In genomic region chr2:62765619-62766376, GRCh38 we compare ENCODE assay signal across 21 cellular contexts.
DNase-seq lines count a peak whose midpoint lies in the region; ATAC-seq, FAIRE-seq and TF ChIP-seq lines count a peak whose summit lies in the region.
"Had no signal": no experiment of that assay in that cellular context is flagged by ENCODE, and none has a peak within 500 bp of the region (broad histone marks: within the 10 kb centered on the region; RNA-seq: fewer than 3 reads in every experiment).

No MANE protein-coding gene starts in this region.

- POLR2A ChIA-PET in A549 (lab: Yijun Ruan, JAX) = no interaction called here
- POLR2A ChIA-PET in IMR-90 (lab: Charles Lee; ENCODE audit: unreplicated experiment) = no interaction called here
- POLR2A ChIA-PET in GM12878 (lab: Charles Lee) = no interaction called here
- POLR2A ChIA-PET in HepG2 (lab: Yijun Ruan, JAX) = no interaction called here

- H3K9me3 ChIP-seq in A549 = peaks cover 10% of the 10 kb centered on the region; the same call in 2 of the 3 replicates
- H3K9me3 ChIP-seq in IMR-90 (ENCODE audit: control insufficient read depth, insufficient read depth, low read length) = no peaks in the 10 kb centered on the region
- H3K9me3 ChIP-seq in GM12878 (replicated peaks; ENCODE audit: control insufficient read depth, insufficient read depth, low read length) = peaks cover 2% of the 10 kb centered on the region; the same call in 1 of the 3 replicates
- H3K9me3 ChIP-seq in HepG2 (ENCODE audit: low read length) = no peaks in the 10 kb centered on the region
- no peaks in the 10 kb centered on the region for H3K9me3 ChIP-seq in thyroid gland
- H3K9me3 ChIP-seq: HAP-1, SJSA1 had no signal

- SMC1A ChIA-PET in GM12878 (lab: Charles Lee; ENCODE audit: uncharacterized antibody, unreplicated experiment) = interaction anchor here (0.6 to 2.9 kb wide), 8 partner anchors 9 to 308 kb away, joined by 3 to 14 read pairs (median 4); no protein-coding TSS in a partner anchor

- in situ Hi-C loops in IMR-90 (cut with MboI; ENCODE audit: low sequenced_read_pairs) = loop anchor here (25.0 kb wide), 1 partner anchor 778 kb away; no protein-coding TSS in a partner anchor
- in situ Hi-C loops in GM12878 (cut with MboI) = no loop called here
- in situ Hi-C loops in HepG2 (cut with HindIII; ENCODE audit: extremely low pct_ligation_motif_present, low pct_unique_long_range_greater_than_20kb) = no loop called here

- dilution Hi-C loops in IMR-90 (cut with HindIII; ENCODE audit: low sequenced_read_pairs, unreplicated experiment) = no loop called here

- TF ChIP-seq POLR2A in A549 (IDR thresholded peaks at IDR 0.05; ENCODE audit: low read length) = no peak
- TF ChIP-seq POLR2A in IMR-90 (IDR thresholded peaks at IDR 0.05; ENCODE audit: low read depth, low read length) = no peak
- no peak for TF ChIP-seq POLR2A in GM12878 (IDR thresholded peaks at IDR 0.05; ENCODE audit: low read depth, low read length)
- no peak for TF ChIP-seq POLR2A in HepG2 (IDR thresholded peaks at IDR 0.05; ENCODE audit: insufficient read depth in 1 of 2, low read depth in 2 of 2, low read length in 2 of 2)
- no peak for TF ChIP-seq POLR2A in GM12892 (IDR thresholded peaks at IDR 0.05; ENCODE audit: low read depth, low read length)
- no peak for TF ChIP-seq POLR2A in thyroid gland (IDR thresholded peaks at IDR 0.05)

- no peak overlapping the region for H3K4ac ChIP-seq in IMR-90 (ENCODE audit: low read depth, low read length)

- no peak for TF ChIP-seq RAD21 in A549 (conservative IDR thresholded peaks at IDR 0.05 in 1 of 2, IDR thresholded peaks at IDR 0.05 in 1 of 2)
- no peak for TF ChIP-seq RAD21 in IMR-90 (IDR thresholded peaks at IDR 0.05; ENCODE audit: low read length)
- no peak for TF ChIP-seq RAD21 in GM12878 (IDR thresholded peaks at IDR 0.05; ENCODE audit: insufficient read depth, low read depth, low read length)
- TF ChIP-seq RAD21 in HepG2 (CRISPR knock-in tag; IDR thresholded peaks at IDR 0.05) = no peak

- FAIRE-seq in A549 (lab: Jason Lieb, UNC) (no peak), GM12878 (lab: Jason Lieb, UNC) (no peak), HepG2 (lab: Jason Lieb, UNC) (no peak), GM12892 (lab: Jason Lieb, UNC) (no peak)

- H2AK5ac ChIP-seq in IMR-90 (ENCODE audit: low read depth, low read length) = no peak overlapping the region

- 89% methylated on average over 3 of the region's 3 CpGs for WGBS in A549 (ENCODE audit: missing lambda C conversion rate)
- WGBS in IMR-90 (ENCODE audit: extremely low coverage in 2 of 2, insufficient read length in 1 of 2), 2 experiments = 100% methylated on average over 1 of the region's 3 CpGs; no CpG with 5 or more reads in 1 of the 2 experiments
- 100% methylated on average over 3 of the region's 3 CpGs for WGBS in GM12878 (ENCODE audit: insufficient coverage, insufficient replicate concordance, low lambda C conversion rate, missing lambda C conversion rate)
- 96% methylated on average over 3 of the region's 3 CpGs for WGBS in HepG2 (ENCODE audit: low lambda C conversion rate)
- WGBS in thyroid gland, 2 donors = 97% methylated on average over 3 of the region's 3 CpGs

- H3K9me1 ChIP-seq in IMR-90 (ENCODE audit: insufficient read depth, low read length) = no peaks in the 10 kb centered on the region

- H4K5ac ChIP-seq in IMR-90 (ENCODE audit: low read depth, low read length) = no peak overlapping the region

- no peak for TF ChIP-seq EP300 in A549 (IDR thresholded peaks at IDR 0.05)
- TF ChIP-seq EP300 in GM12878 (IDR thresholded peaks at IDR 0.05; ENCODE audit: borderline replicate concordance in 1 of 2, control insufficient read depth in 1 of 2, low read depth in 2 of 2, low read length in 2 of 2) = no peak
- no peak for TF ChIP-seq EP300 in HepG2 (IDR thresholded peaks at IDR 0.05; ENCODE audit: low read depth in 2 of 2, low read length in 2 of 2)
- no peak for TF ChIP-seq EP300 in HepG2 (CRISPR knock-in tag; IDR thresholded peaks at IDR 0.05; ENCODE audit: borderline replicate concordance)

- H3K27ac ChIP-seq in A549 (0 out of 6 replicates have a peak overlapping the region, but pooled peaks of 1 of the 2 experiments have one; percentile 7), IMR-90 (ENCODE audit: insufficient read depth, low read length) (no peak overlapping the region), GM12878 (ENCODE audit: control insufficient read depth, insufficient read depth) (no peak overlapping the region), HepG2 (ENCODE audit: extremely low read length, insufficient read depth, low read length) (no peak overlapping the region), thyroid gland (no peak overlapping the region)
- H3K27ac ChIP-seq: BLaER1, SJSA1 had no signal

- peak overlapping the region; percentile 27; the same call in 2 of the 3 replicates for H3K4me2 ChIP-seq in A549
- no peak overlapping the region for H3K4me2 ChIP-seq in IMR-90 (ENCODE audit: low read depth, low read length)
- no peak overlapping the region for H3K4me2 ChIP-seq in GM12878 (ENCODE audit: control insufficient read depth, insufficient read depth)
- no peak overlapping the region for H3K4me2 ChIP-seq in HepG2 (ENCODE audit: low read depth, low read length)
- H3K4me2 ChIP-seq: BLaER1 had no signal

- no peak overlapping the region for H2AK9ac ChIP-seq in IMR-90 (replicated peaks; ENCODE audit: low read depth, low read length, poor library complexity)

- H2BK5ac ChIP-seq in IMR-90 (ENCODE audit: low read depth, low read length, poor library complexity, severe bottlenecking) = no peak overlapping the region

- H4K91ac ChIP-seq in IMR-90 (ENCODE audit: insufficient read depth, low read depth, low read length) = no peak overlapping the region

- no peak overlapping the region for H2BK15ac ChIP-seq in IMR-90 (ENCODE audit: low read depth, low read length)

- H3K56ac ChIP-seq in IMR-90 (ENCODE audit: extremely low read depth, insufficient read depth, low read length) = no peak overlapping the region

- RAD21 ChIA-PET in GM12878 (lab: Charles Lee; ENCODE audit: unreplicated experiment) = interaction anchor here (0.9 to 1.9 kb wide), 2 partner anchors 9 to 308 kb away, joined by 3 to 9 read pairs; no protein-coding TSS in a partner anchor

- ATAC-seq in A549 (no peak; a peak in 1 of 6 replicates), IMR-90 (ENCODE audit: low read depth) (peak; percentile 78), GM12878 (no peak), HepG2 (no peak)
- ATAC-seq: CD8-positive, alpha-beta T cell had no signal

- H3K4me1 ChIP-seq in A549 = peaks cover 46% of the 10 kb centered on the region
- H3K4me1 ChIP-seq in IMR-90 (ENCODE audit: control insufficient read depth, insufficient read depth, low read length) = no peaks in the 10 kb centered on the region
- H3K4me1 ChIP-seq in GM12878 (ENCODE audit: control insufficient read depth, insufficient read depth, low read length) = no peaks in the 10 kb centered on the region
- H3K4me1 ChIP-seq in HepG2 (ENCODE audit: insufficient read depth, low read length) = peaks cover 28% of the 10 kb centered on the region; the same call in 1 of the 2 replicates
- no peaks in the 10 kb centered on the region for H3K4me1 ChIP-seq in thyroid gland
- H3K4me1 ChIP-seq: BLaER1, HAP-1, SJSA1 had no signal

- H3K4me3 ChIP-seq in A549 = no peak overlapping the region
- no peak overlapping the region for H3K4me3 ChIP-seq in IMR-90 (ENCODE audit: insufficient read depth, low read depth, low read length)
- H3K4me3 ChIP-seq in GM12878 = no peak overlapping the region
- H3K4me3 ChIP-seq in HepG2 (replicated peaks in 1 of 3; ENCODE audit: insufficient read depth in 1 of 3, low read depth in 2 of 3, low read length in 3 of 3) = no peak overlapping the region
- no peak overlapping the region for H3K4me3 ChIP-seq in thyroid gland (replicated peaks in 1 of 3)
- H3K4me3 ChIP-seq: BLaER1, HAP-1, MG63, SJSA1 had no signal

- peaks cover 24 to 27% of the 10 kb centered on the region in 2 experiments for H3K79me1 ChIP-seq in IMR-90 (ENCODE audit: low read depth in 1 of 2, low read length in 2 of 2)

- H3K27me3 ChIP-seq in IMR-90 (ENCODE audit: control insufficient read depth, insufficient read depth, low read length) (no peaks in the 10 kb centered on the region), GM12878 (replicated peaks in 1 of 2; ENCODE audit: control insufficient read depth in 2 of 2, insufficient read depth in 2 of 2, low read length in 1 of 2) (no peaks in the 10 kb centered on the region), HepG2 (ENCODE audit: control insufficient read depth in 1 of 2, insufficient read depth in 2 of 2, low read length in 2 of 2) (no peaks in the 10 kb centered on the region), thyroid gland (no peaks in the 10 kb centered on the region)
- H3K27me3 ChIP-seq: BLaER1, MG63, SJSA1 had no signal

- H3K79me2 ChIP-seq in GM12878 (ENCODE audit: control insufficient read depth, insufficient read depth, low read length) (no peaks in the 10 kb centered on the region), HepG2 (ENCODE audit: insufficient read depth, low read length) (peaks cover 80% of the 10 kb centered on the region)

- no peak for TF ChIP-seq CTCF in A549 (IDR thresholded peaks at IDR 0.05)
- TF ChIP-seq CTCF in IMR-90 (conservative IDR thresholded peaks at IDR 0.05; ENCODE audit: low read depth, low read length) = no peak
- TF ChIP-seq CTCF in GM12878 (IDR thresholded peaks at IDR 0.05 in 2 of 3, conservative IDR thresholded peaks at IDR 0.05 in 1 of 3; ENCODE audit: control insufficient read depth in 2 of 3, extremely low read depth in 1 of 3, insufficient read depth in 1 of 3, low read depth in 3 of 3, low read length in 3 of 3) = no peak
- TF ChIP-seq CTCF in HepG2 (CRISPR knock-in tag; IDR thresholded peaks at IDR 0.05) = no peak
- no peak for TF ChIP-seq CTCF in thyroid gland (IDR thresholded peaks at IDR 0.05)

- H3K23ac ChIP-seq in IMR-90 (ENCODE audit: low read depth, low read length) = no peak overlapping the region

- H4K20me1 ChIP-seq in IMR-90 (ENCODE audit: insufficient read depth, low read length) (no peaks in the 10 kb centered on the region), GM12878 (ENCODE audit: control insufficient read depth, insufficient read depth) (no peaks in the 10 kb centered on the region), HepG2 (ENCODE audit: insufficient read depth, low read length) (peaks cover 42% of the 10 kb centered on the region; the same call in 1 of the 2 replicates)
- H4K20me1 ChIP-seq: BLaER1 had no signal

- CTCF ChIA-PET in A549 (lab: Yijun Ruan, JAX) (interaction anchor here (3.3 kb wide), 1 partner anchor 309 kb away, joined by 25 read pairs; no protein-coding TSS in a partner anchor), IMR-90 (lab: Yijun Ruan, JAX) (interaction anchor here (0.7 kb wide), 1 partner anchor 309 kb away, joined by 3 read pairs; no protein-coding TSS in a partner anchor), GM12878 (lab: Yijun Ruan, JAX) (interaction anchor here (1.4 to 2.1 kb wide), 4 partner anchors 10 to 309 kb away, joined by 3 to 10 read pairs (median 8); no protein-coding TSS in a partner anchor), HepG2 (lab: Yijun Ruan, JAX; ENCODE audit: low intra/inter-chr PET ratio, low total read pairs) (no interaction called here)

- DNase-seq in A549 (ENCODE audit: low read depth in 1 of 2, low spot score in 1 of 2) (no peak), IMR-90 (peak; percentile 35), GM12878 (ENCODE audit: low read depth, low spot score) (no peak), HepG2 (ENCODE audit: low spot score) (no peak), NCI-H2081 treated with DMSO at 0.1 percent for 48 hours (lab: John Stamatoyannopoulos, UW) (no peak), GM12892 (ENCODE audit: insufficient read length) (no peak), activated gamma-delta T cell treated with Interleukin-2 at 50 U/mL for 16 hours (no peak), thyroid gland (no peak)
- DNase-seq: 8988T; CD8-positive, alpha-beta T cell; DND-41; GDM1; KBM-7; MG63; NCI-H1092; NCI-H2107; NCI-H2227 treated with DMSO at 0.1 percent for 48 hours; NCI-H524 had no signal

- no peak overlapping the region; a peak in 1 of 4 replicates for H4K8ac ChIP-seq in IMR-90 (ENCODE audit: low read depth in 2 of 2, low read length in 2 of 2)

- H2BK20ac ChIP-seq in IMR-90 (ENCODE audit: low read depth, low read length) = no peak overlapping the region

- no peak overlapping the region for H3K18ac ChIP-seq in IMR-90 (ENCODE audit: low read depth, low read length)

- H3K36me3 ChIP-seq in IMR-90 (ENCODE audit: control insufficient read depth, insufficient read depth, low read length) (no peaks in the 10 kb centered on the region), GM12878 (ENCODE audit: control insufficient read depth in 2 of 2, insufficient read depth in 2 of 2, low read length in 1 of 2) (no peaks in the 10 kb centered on the region), HepG2 (replicated peaks in 1 of 2; ENCODE audit: control insufficient read depth in 1 of 2, insufficient read depth in 2 of 2, low read length in 2 of 2) (peaks cover 10 to 70% of the 10 kb centered on the region in 2 experiments), thyroid gland (no peaks in the 10 kb centered on the region)
- H3K36me3 ChIP-seq: BLaER1, HAP-1, MG63 had no signal

- BruUV-seq in IMR-90 (replicated peaks; lab: Mats Ljungman, UMichigan) (no TSS peak), GM12878 (replicated peaks; lab: Mats Ljungman, UMichigan) (no TSS peak), HepG2 (replicated peaks; lab: Mats Ljungman, UMichigan) (TSS peak; percentile 6)

- intact Hi-C loops in IMR-90 (cut with micrococcal nuclease) = loop anchor here (5.0 kb wide), 1 partner anchor 188 kb away; no protein-coding TSS in a partner anchor
- intact Hi-C loops in GM12878 (cut with micrococcal nuclease; ENCODE audit: unreplicated experiment) = no loop called here
- intact Hi-C loops in HepG2 (cut with micrococcal nuclease; ENCODE audit: unreplicated experiment) = no loop called here
- intact Hi-C loops in thyroid gland (cut with DNase I) = no loop called here

- no peak overlapping the region for H3K14ac ChIP-seq in IMR-90 (replicated peaks; ENCODE audit: low read depth, low read length)

- H3K9ac ChIP-seq in IMR-90 (ENCODE audit: low read depth, low read length) (no peak overlapping the region), GM12878 (ENCODE audit: control insufficient read depth, insufficient read depth, low read length) (no peak overlapping the region), HepG2 (ENCODE audit: insufficient read depth, low read depth, low read length) (no peak overlapping the region)
- H3K9ac ChIP-seq: BLaER1 had no signal

- no peak overlapping the region for H2BK120ac ChIP-seq in IMR-90 (ENCODE audit: low read depth, low read length)

- no peak overlapping the region for H2AFZ ChIP-seq in IMR-90 (replicated peaks; ENCODE audit: low read length, poor library complexity)
- no peak overlapping the region for H2AFZ ChIP-seq in GM12878 (ENCODE audit: control insufficient read depth, low read depth, low read length)
- no peak overlapping the region for H2AFZ ChIP-seq in HepG2 (ENCODE audit: low read length)
